ENCODE assay signal across 8 cellular contexts in genomic region chrX:44244008-44244407, GRCh38.
DNase-seq lines count a peak whose midpoint lies in the region; ATAC-seq, FAIRE-seq and TF ChIP-seq lines count a peak whose summit lies in the region.

No MANE protein-coding gene starts in this region.

- CTCF ChIA-PET in AG04449 (lab: Yijun Ruan, JAX) = interaction anchor here (0.9 to 7.2 kb wide), 17 partner anchors 12 to 414 kb away, joined by 3 to 137 read pairs (median 4); no protein-coding TSS in a partner anchor

- no peak for DNase-seq in AG04449 (ENCODE audit: low read depth, low spot score)
- no peak for DNase-seq in GM13976 (ENCODE audit: low spot score)
- DNase-seq in RCC 7860 (ENCODE audit: low spot score) = peak; percentile 6
- peak; percentile 4 to 52 for DNase-seq in foreskin fibroblast
- peak; percentile 81 for DNase-seq in superior temporal gyrus (ENCODE audit: extremely low spot score)
- DNase-seq in posterior vena cava (ENCODE audit: low spot score) = no peak

- POLR2A ChIA-PET in AG04449 (lab: Yijun Ruan, JAX) = no interaction called here

- FAIRE-seq in RCC 7860 (lab: Jason Lieb, UNC) = peak; percentile 77

- H3K4me3 ChIP-seq in AG04449 (ENCODE audit: low read depth, low read length) (no peak overlapping the region), foreskin fibroblast (ENCODE audit: low read depth in 1 of 2, low read length in 2 of 2) (no peak overlapping the region)

- no peak for ATAC-seq in GM19463 (IDR thresholded peaks at IDR 0.05; ENCODE audit: unreplicated experiment)
- ATAC-seq in HG03175 (IDR thresholded peaks at IDR 0.05; ENCODE audit: unreplicated experiment) = no peak

- in situ Hi-C loops in GM13976 (cut with MboI; ENCODE audit: low sequenced_read_pairs, unreplicated experiment) = no loop called here

- TF ChIP-seq CTCF in AG04449 (IDR thresholded peaks at IDR 0.05; ENCODE audit: insufficient read depth, low read length, missing control alignments) (peak; percentile 22), GM13976 (IDR thresholded peaks at IDR 0.05; ENCODE audit: borderline replicate concordance, control extremely low read depth, extremely low read depth, insufficient read depth, missing control alignments) (peak; percentile 25), foreskin fibroblast (IDR thresholded peaks at IDR 0.05; ENCODE audit: low read depth, low read length) (peak; percentile 44)

- intact Hi-C loops in posterior vena cava (cut with DNase I) = no loop called here

Comparison
In these comparisons a context has a peak if more than half of its experiments do, and no peak if none do; other contexts are left out.
1. DNase-seq: peak in RCC 7860 (single experiment), foreskin fibroblast (2 of 2) and superior temporal gyrus (single experiment); none in AG04449 (single experiment), GM13976 (single experiment) and posterior vena cava (single experiment).
2. Peak in every context shown above with its lines, with median percentiles within 50 percentile points of each other: CTCF ChIP-seq.